In genomic region chr21:41692216-41692615, GRCh38 we compare ENCODE assay signal across 32 cellular contexts.
"Had no signal": no experiment of that assay in that cellular context is flagged by ENCODE, and none has a peak within 500 bp of the region (broad histone marks: within the 10 kb centered on the region; RNA-seq: fewer than 3 reads in every experiment).

No MANE protein-coding gene starts in this region.

- H3K9me3 Mint-ChIP-seq: activated naive CD4-positive, alpha-beta T cell treated with anti-CD3 and anti-CD28 coated beads, Interleukin-2, amount 10 ng/mL, durations not matched to agents 7 days and 5 days; activated naive CD8-positive, alpha-beta T cell treated with anti-CD3 and anti-CD28 coated beads, Interleukin-2, amount 50 U/mL, for 24 hours; central memory CD8-positive, alpha-beta T cell had no signal

- H3K4me1 Mint-ChIP-seq: activated B cell treated with CpG ODN at 0.5 μM for 24 hours; activated CD8-positive, alpha-beta memory T cell treated with anti-CD3 and anti-CD28 coated beads, Interleukin-2, amount 10 ng/mL, durations not matched to agents 7 days and 5 days; activated naive CD4-positive, alpha-beta T cell treated with anti-CD3 and anti-CD28 coated beads, Interleukin-2, amount 10 ng/mL, durations not matched to agents 7 days and 5 days; activated naive CD8-positive, alpha-beta T cell treated with anti-CD3 and anti-CD28 coated beads, Interleukin-2, amount 50 U/mL, for 24 hours; central memory CD8-positive, alpha-beta T cell had no signal

- H3K27ac Mint-ChIP-seq: activated B cell treated with CpG ODN at 0.5 μM for 24 hours; activated CD4-positive, alpha-beta memory T cell treated with anti-CD3 and anti-CD28 coated beads for 36 hours; activated CD8-positive, alpha-beta memory T cell treated with anti-CD3 and anti-CD28 coated beads, Interleukin-2, amount 10 ng/mL, durations not matched to agents 7 days and 5 days; activated naive CD4-positive, alpha-beta T cell treated with anti-CD3 and anti-CD28 coated beads, Interleukin-2, amount 10 ng/mL, durations not matched to agents 7 days and 5 days; activated naive CD8-positive, alpha-beta T cell; activated naive CD8-positive, alpha-beta T cell treated with anti-CD3 and anti-CD28 coated beads, Interleukin-2, amount 50 U/mL, for 24 hours; brain had no signal

- H3K36me3 Mint-ChIP-seq: activated CD4-positive, alpha-beta memory T cell treated with anti-CD3 and anti-CD28 coated beads for 36 hours; activated CD8-positive, alpha-beta memory T cell treated with anti-CD3 and anti-CD28 coated beads, Interleukin-2, amount 10 ng/mL, durations not matched to agents 7 days and 5 days; activated naive CD4-positive, alpha-beta T cell treated with anti-CD3 and anti-CD28 coated beads, Interleukin-2, amount 10 ng/mL, durations not matched to agents 7 days and 5 days; activated naive CD8-positive, alpha-beta T cell; brain had no signal

- H3K27me3 Mint-ChIP-seq: activated naive CD8-positive, alpha-beta T cell had no signal

- H3K4me3 ChIP-seq: cardiac muscle cell had no signal

- ATAC-seq: activated CD8-positive, alpha-beta memory T cell treated with anti-CD3 and anti-CD28 coated beads, Interleukin-2, amount 10 ng/mL, durations not matched to agents 7 days and 5 days; activated naive CD8-positive, alpha-beta T cell treated with anti-CD3 and anti-CD28 coated beads, Interleukin-2, amount 50 U/mL, for 24 hours; Panc1 had no signal

- H3K36me3 ChIP-seq: cardiac muscle cell had no signal

- DNase-seq: activated B cell treated with CpG ODN at 0.5 μM for 24 hours; activated CD4-positive, alpha-beta memory T cell treated with anti-CD3 and anti-CD28 coated beads for 36 hours; activated CD4-positive, alpha-beta T cell treated with anti-CD3 and anti-CD28 coated beads for 4 hours; activated CD4-positive, alpha-beta T cell treated with anti-CD3 and anti-CD28 coated beads, Interleukin-2, amount 50 U/mL, for 1 hour; activated CD4-positive, CD25-positive, alpha-beta regulatory T cell treated with anti-CD3 and anti-CD28 coated beads, Interleukin-2, amount 50 U/mL, for 72 hours; activated CD8-positive, alpha-beta memory T cell treated with anti-CD3 and anti-CD28 coated beads, Interleukin-2, amount 10 ng/mL, durations not matched to agents 7 days and 5 days; activated CD8-positive, alpha-beta memory T cell treated with anti-CD3 and anti-CD28 coated beads, Interleukin-2, amount 50 U/mL, for 48 hours; activated effector memory CD4-positive, alpha-beta T cell treated with Interleukin-2 at 50 U/mL for 16 hours; activated naive CD4-positive, alpha-beta T cell treated with anti-CD3 and anti-CD28 coated beads, Interleukin-2, amount 10 ng/mL, durations not matched to agents 7 days and 5 days; activated naive CD8-positive, alpha-beta T cell treated with anti-CD3 and anti-CD28 coated beads, Interleukin-2, amount 50 U/mL, for 24 hours; activated T-cell treated with anti-CD3 and anti-CD28 coated beads, Interleukin-2, amount 50 U/mL, for 48 hours; NCI-H1092 treated with DMSO at 0.1 percent for 48 hours; NCI-H1417; NCI-H187 treated with DMSO at 0.1 percent for 48 hours; NCI-H2081; NCI-H2171 treated with DMSO at 0.1 percent for 48 hours; NCI-H2227 treated with DMSO at 0.1 percent for 48 hours; NCI-H446; NCI-H510A treated with DMSO at 0.1 percent for 48 hours; NCI-H69; SHP77 treated with DMSO at 0.1 percent for 48 hours; SW 1271; T-helper 1 cell; T-helper 2 cell; T-helper 9 cell had no signal

- H3K4me3 Mint-ChIP-seq: activated B cell treated with CpG ODN at 0.5 μM for 24 hours; activated CD4-positive, alpha-beta memory T cell treated with anti-CD3 and anti-CD28 coated beads for 36 hours; activated CD8-positive, alpha-beta memory T cell treated with anti-CD3 and anti-CD28 coated beads, Interleukin-2, amount 10 ng/mL, durations not matched to agents 7 days and 5 days; activated naive CD4-positive, alpha-beta T cell treated with anti-CD3 and anti-CD28 coated beads, Interleukin-2, amount 10 ng/mL, durations not matched to agents 7 days and 5 days; activated naive CD8-positive, alpha-beta T cell; activated naive CD8-positive, alpha-beta T cell treated with anti-CD3 and anti-CD28 coated beads, Interleukin-2, amount 50 U/mL, for 24 hours; brain; central memory CD8-positive, alpha-beta T cell had no signal

- H3K27me3 ChIP-seq: cardiac muscle cell had no signal

- H3K27ac ChIP-seq: cardiac muscle cell, KMS-11, VCaP had no signal
